ENCODE assay signal across 1 cellular context in the genomic region with DNA sequence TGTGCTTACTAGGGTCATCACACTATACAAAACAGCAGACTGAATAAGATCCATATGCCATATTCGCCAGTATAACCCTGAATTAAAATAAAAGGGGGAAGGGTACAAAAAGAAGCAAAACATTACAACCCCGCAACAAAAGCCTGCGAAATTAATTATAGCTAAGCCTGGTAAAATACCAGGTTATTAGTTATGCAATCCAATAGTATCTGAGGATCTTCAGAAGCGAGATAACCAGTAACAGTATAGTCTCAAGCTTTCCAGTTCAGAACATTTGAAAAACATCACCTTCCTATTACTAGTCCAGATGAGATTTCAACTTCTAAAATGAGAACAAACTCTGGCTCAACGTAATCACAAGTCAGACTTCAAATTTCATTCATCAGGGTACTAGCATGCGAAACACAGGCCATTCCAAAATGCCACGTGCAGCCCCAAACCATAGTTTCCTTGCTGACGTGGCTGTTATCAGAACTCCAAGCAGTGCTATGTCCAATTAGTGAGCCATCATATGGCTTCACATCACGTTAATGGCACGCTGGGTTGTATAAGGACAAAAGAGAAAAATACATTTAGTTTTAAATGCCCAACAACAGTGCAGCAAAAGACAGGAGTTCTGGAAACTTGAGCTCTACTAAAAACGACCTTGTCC.
TF ChIP-seq lines count a peak whose summit lies in the region.

No MANE protein-coding gene starts in this region.

TF ChIP-seq in SK-N-SH, 30 proteins besides CTCF, POLR2A, EP300 and RAD21 (continued from another document):
- TF ChIP-seq REST (IDR thresholded peaks at IDR 0.05; ENCODE audit: low read depth, low read length) (no peak), TAF1 (IDR thresholded peaks at IDR 0.05; ENCODE audit: borderline replicate concordance, low read depth, low read length) (no peak)
